Comparison of ENCODE assay signal across 24 cellular contexts in the genomic region with DNA sequence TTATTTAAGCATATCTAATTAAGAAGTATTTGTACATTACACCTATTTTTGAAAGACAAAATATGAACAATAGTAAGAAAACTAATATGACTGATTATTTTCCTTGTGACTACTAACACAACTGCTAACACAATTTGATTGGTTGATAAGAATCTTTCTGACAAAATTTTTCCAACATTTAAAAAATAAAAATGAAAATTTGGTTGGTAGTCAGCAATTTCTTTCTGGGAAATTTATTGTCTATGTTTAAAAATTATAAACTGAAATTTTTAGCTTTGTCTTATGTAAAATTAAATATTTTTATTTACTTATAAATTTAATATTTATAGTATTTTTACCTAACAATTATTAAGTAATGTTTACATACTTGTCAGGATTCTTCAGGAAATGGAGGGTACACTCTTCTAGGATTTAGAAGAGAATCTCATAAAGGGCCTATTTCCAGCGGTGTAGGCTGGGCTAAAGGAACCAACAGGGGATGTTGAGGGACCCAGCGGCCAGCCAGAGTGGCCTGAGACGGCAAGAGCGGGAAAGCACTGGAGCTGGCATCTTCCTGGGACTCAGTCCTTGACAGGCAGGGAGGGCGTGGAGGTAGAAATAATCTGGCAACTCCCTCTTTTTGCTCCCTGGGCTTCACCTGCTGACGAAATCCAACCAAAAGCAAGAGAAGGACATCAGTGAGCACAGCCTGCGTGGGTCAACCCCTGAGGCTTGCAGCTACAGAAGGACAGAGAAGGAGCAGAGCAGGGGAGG. TPM values are rescaled to one million over a fixed set of nuclear protein-coding genes. Genes with fewer than 3 reads are reported as not detected.
A peak's percentile ranks its signal among the peaks of the same experiment; 100 is the strongest.
DNase-seq lines count a peak whose midpoint lies in the region; ATAC-seq, FAIRE-seq and TF ChIP-seq lines count a peak whose summit lies in the region.
"Had no signal": no experiment of that assay in that cellular context is flagged by ENCODE, and none has a peak within 500 bp of the region (broad histone marks: within the 10 kb centered on the region; RNA-seq: fewer than 3 reads in every experiment).

No MANE protein-coding gene starts in this region.

- peak overlapping the region; percentile 36 for H2BK120ac ChIP-seq in trophoblast cell (ENCODE audit: insufficient read depth, low read length, poor library complexity)

- H3K4me3 ChIP-seq in trophoblast cell (ENCODE audit: low read depth, low read length) (no peak overlapping the region), A673 (ENCODE audit: low read depth, low read length, poor library complexity, severe bottlenecking) (no peak overlapping the region)
- H3K4me3 ChIP-seq: SJSA1 had no signal

- intact Hi-C loops in A673 (cut with micrococcal nuclease; ENCODE audit: unreplicated experiment): no loop called here

- H3K79me2 ChIP-seq in trophoblast cell (ENCODE audit: control insufficient read depth, insufficient read depth, low read length, poor library complexity): peaks cover 3% of the 10 kb centered on the region

- no peak overlapping the region for H3K4me2 ChIP-seq in trophoblast cell (ENCODE audit: low read length)
- H3K4me2 ChIP-seq: KMS-11 had no signal

- CTCF ChIA-PET in A673 (lab: Charles Lee): no interaction called here

- POLR2A ChIA-PET in A673 (lab: Charles Lee; ENCODE audit: low non-redundant PET): no interaction called here

- no peak overlapping the region for H4K8ac ChIP-seq in trophoblast cell (ENCODE audit: low read depth, low read length)

- H3K27ac Mint-ChIP-seq in activated naive CD8-positive, alpha-beta T cell treated with anti-CD3 and anti-CD28 coated beads for 36 hours: peak overlapping the region; percentile 56
- no peak overlapping the region for H3K27ac Mint-ChIP-seq in activated naive CD8-positive, alpha-beta T cell treated with anti-CD3 and anti-CD28 coated beads, Interleukin-2, amount 50 U/mL, for 24 hours
- H3K27ac Mint-ChIP-seq: CD8-positive, alpha-beta memory T cell; HFFc6 had no signal

- H3K79me1 ChIP-seq in trophoblast cell (ENCODE audit: low read length): peaks cover 10% of the 10 kb centered on the region

- no peak overlapping the region for H4K12ac ChIP-seq in trophoblast cell (ENCODE audit: low read depth, low read length)

- FAIRE-seq in TTC549 (lab: Jason Lieb, UNC) (peak; percentile 7), frontal cortex (lab: Jason Lieb, UNC) (peak; percentile 92)
- FAIRE-seq: H54 had no signal

- peaks cover 1% of the 10 kb centered on the region for H3K36me3 Mint-ChIP-seq in activated naive CD8-positive, alpha-beta T cell treated with anti-CD3 and anti-CD28 coated beads for 36 hours
- H3K36me3 Mint-ChIP-seq in activated naive CD8-positive, alpha-beta T cell treated with anti-CD3 and anti-CD28 coated beads, Interleukin-2, amount 50 U/mL, for 24 hours (ENCODE audit: low read depth): peaks cover 4% of the 10 kb centered on the region

- H3K9me3 ChIP-seq in trophoblast cell (ENCODE audit: insufficient read depth, low read depth, low read length): no peaks in the 10 kb centered on the region
- H3K9me3 ChIP-seq in A673 (ENCODE audit: low read depth, low read length, poor library complexity, severe bottlenecking): no peaks in the 10 kb centered on the region
- H3K9me3 ChIP-seq: SJSA1 had no signal

- no TSS peak for BruUV-seq in A673 (replicated peaks; lab: Mats Ljungman, UMichigan)

- H3K4me1 ChIP-seq in trophoblast cell (ENCODE audit: control insufficient read depth in 1 of 2, insufficient read depth in 2 of 2, low read length in 2 of 2): peaks cover 6 to 12% of the 10 kb centered on the region in 2 experiments
- H3K4me1 ChIP-seq in A673 (ENCODE audit: insufficient read depth, low read length, poor library complexity, severe bottlenecking): no peaks in the 10 kb centered on the region
- H3K4me1 ChIP-seq: SJSA1 had no signal

- ATAC-seq in activated naive CD8-positive, alpha-beta T cell treated with anti-CD3 and anti-CD28 coated beads, Interleukin-2, amount 50 U/mL, for 24 hours: no peak
- ATAC-seq: Panc1 had no signal

- H2AFZ ChIP-seq in trophoblast cell (ENCODE audit: insufficient read depth, low read length, poor library complexity): no peak overlapping the region

- H3K27ac ChIP-seq in trophoblast cell (ENCODE audit: low read depth, low read length): no peak overlapping the region
- H3K27ac ChIP-seq in A673 (ENCODE audit: low read depth, low read length, poor library complexity, severe bottlenecking): no peak overlapping the region
- H3K27ac ChIP-seq: C4-2B, KMS-11, SJSA1 had no signal

- peak overlapping the region; percentile 51 for H3K18ac ChIP-seq in trophoblast cell (ENCODE audit: low read length)

- no peak overlapping the region for H3K9ac ChIP-seq in trophoblast cell (ENCODE audit: low read length)
- H3K9ac ChIP-seq: KMS-11 had no signal

- H3K4me1 Mint-ChIP-seq in activated naive CD8-positive, alpha-beta T cell treated with anti-CD3 and anti-CD28 coated beads for 36 hours: peaks cover under 1% of the 10 kb centered on the region
- no peaks in the 10 kb centered on the region for H3K4me1 Mint-ChIP-seq in activated naive CD8-positive, alpha-beta T cell treated with anti-CD3 and anti-CD28 coated beads, Interleukin-2, amount 50 U/mL, for 24 hours
- H3K4me1 Mint-ChIP-seq: CD8-positive, alpha-beta memory T cell had no signal

- no peak overlapping the region for H3K4me3 Mint-ChIP-seq in activated naive CD8-positive, alpha-beta T cell treated with anti-CD3 and anti-CD28 coated beads for 36 hours
- no peak overlapping the region for H3K4me3 Mint-ChIP-seq in activated naive CD8-positive, alpha-beta T cell treated with anti-CD3 and anti-CD28 coated beads, Interleukin-2, amount 50 U/mL, for 24 hours
- H3K4me3 Mint-ChIP-seq: CD8-positive, alpha-beta memory T cell; HFFc6 had no signal

- no peak for DNase-seq in activated naive CD8-positive, alpha-beta T cell treated with anti-CD3 and anti-CD28 coated beads for 36 hours
- DNase-seq in activated naive CD8-positive, alpha-beta T cell treated with anti-CD3 and anti-CD28 coated beads, Interleukin-2, amount 50 U/mL, for 24 hours: no peak
- DNase-seq in frontal cortex (ENCODE audit: low spot score in 2 of 2) (no peak), trophoblast cell (peak; percentile 66 to 81), D341Med (ENCODE audit: low spot score) (no peak), A673 (ENCODE audit: low spot score) (no peak)
- DNase-seq in NK-92 treated with Interleukin-12 subunit alpha and Interleukin-12 subunit beta, amount 100 ng/mL, for 24 hours (lab: John Stamatoyannopoulos, UW): no peak
- DNase-seq: 8988T; Calu3; CD8-positive, alpha-beta memory T cell; GF-D8; HFFc6; NCI-H1105; NCI-H146; NCI-H2029; NCI-H2227 treated with DMSO at 0.1 percent for 48 hours; NCI-H510A treated with DMSO at 0.1 percent for 48 hours; NCI-H748 treated with DMSO at 0.1 percent for 48 hours had no signal

- H3K36me3 ChIP-seq in trophoblast cell (ENCODE audit: control insufficient read depth in 1 of 2, insufficient read depth in 2 of 2, low read length in 2 of 2): peaks cover 0 to 2% of the 10 kb centered on the region in 2 experiments
- no peaks in the 10 kb centered on the region for H3K36me3 ChIP-seq in A673 (ENCODE audit: insufficient read depth, low read length, poor library complexity, severe bottlenecking)
- H3K36me3 ChIP-seq: SJSA1 had no signal

- H3K4ac ChIP-seq in trophoblast cell (ENCODE audit: low read depth, low read length): no peak overlapping the region

- H3K9me3 Mint-ChIP-seq in activated naive CD8-positive, alpha-beta T cell treated with anti-CD3 and anti-CD28 coated beads for 36 hours: no peaks in the 10 kb centered on the region
- no peaks in the 10 kb centered on the region for H3K9me3 Mint-ChIP-seq in activated naive CD8-positive, alpha-beta T cell treated with anti-CD3 and anti-CD28 coated beads, Interleukin-2, amount 50 U/mL, for 24 hours
- H3K9me3 Mint-ChIP-seq: CD8-positive, alpha-beta memory T cell; HFFc6 had no signal

- no peak overlapping the region for H3K14ac ChIP-seq in trophoblast cell (ENCODE audit: low read length)

- peak overlapping the region; percentile 89 for H2BK12ac ChIP-seq in trophoblast cell (ENCODE audit: low read length)

- no CpG with 5 or more reads among the region's 7 CpGs for WGBS in trophoblast cell (ENCODE audit: extremely low coverage, insufficient coverage, insufficient read length)

- H3K27me3 ChIP-seq in trophoblast cell (ENCODE audit: insufficient read depth, low read length): no peaks in the 10 kb centered on the region
- no peaks in the 10 kb centered on the region for H3K27me3 ChIP-seq in A673 (replicated peaks; ENCODE audit: insufficient read depth, low read depth, low read length, poor library complexity)
- H3K27me3 ChIP-seq: SJSA1 had no signal

- no peaks in the 10 kb centered on the region for H3K27me3 Mint-ChIP-seq in activated naive CD8-positive, alpha-beta T cell treated with anti-CD3 and anti-CD28 coated beads for 36 hours
- no peaks in the 10 kb centered on the region for H3K27me3 Mint-ChIP-seq in activated naive CD8-positive, alpha-beta T cell treated with anti-CD3 and anti-CD28 coated beads, Interleukin-2, amount 50 U/mL, for 24 hours
- H3K27me3 Mint-ChIP-seq: CD8-positive, alpha-beta memory T cell had no signal

- TF ChIP-seq CTCF in A673 (conservative IDR thresholded peaks at IDR 0.05; ENCODE audit: low read depth, low read length): no peak

- H2BK5ac ChIP-seq in trophoblast cell (ENCODE audit: low read depth, low read length, poor library complexity): peak overlapping the region; percentile 39

- no peak overlapping the region for H3K23ac ChIP-seq in trophoblast cell (ENCODE audit: low read length)

- H2AK5ac ChIP-seq in trophoblast cell (ENCODE audit: low read length): peak overlapping the region; percentile 91

- peak overlapping the region; percentile 77 for H4K91ac ChIP-seq in trophoblast cell (ENCODE audit: low read depth, low read length)

RNA-seq across cellular contexts. Expression of gene FAM120A, which starts 14.7 kb away (rescaled TPM):
- 100 to 1,000 TPM; 121 TPM for total RNA-seq in activated naive CD8-positive, alpha-beta T cell treated with anti-CD3 and anti-CD28 coated beads for 36 hours
- total RNA-seq in frontal cortex (67.7 TPM), A673 (2021) (76.4 and 91.0 TPM in 2 replicates)
- polyA plus RNA-seq in trophoblast cell (2013): 74.8 and 75.7 TPM in 2 replicates

RNA-seq across cellular contexts. Expression of gene FAM120AOS, which starts 16.6 kb away (rescaled TPM):
- total RNA-seq in activated naive CD8-positive, alpha-beta T cell treated with anti-CD3 and anti-CD28 coated beads for 36 hours: 10 to 100 TPM; 46.1 to 46.5 TPM
- 24.1 TPM for total RNA-seq in frontal cortex
- polyA plus RNA-seq in trophoblast cell (2013): 40.6 and 41.6 TPM in 2 replicates
- 34.5 and 35.8 TPM in 2 replicates for total RNA-seq in A673 (2021)

Comparison
In these comparisons a context has a peak if more than half of its experiments do, and no peak if none do; other contexts are left out.
1. DNase-seq: peak in trophoblast cell (2 of 2); none in activated naive CD8-positive, alpha-beta T cell treated with anti-CD3 and anti-CD28 coated beads for 36 hours (single experiment), activated naive CD8-positive, alpha-beta T cell treated with anti-CD3 and anti-CD28 coated beads, Interleukin-2, amount 50 U/mL, for 24 hours (single experiment), frontal cortex (0 of 2), NK-92 treated with Interleukin-12 subunit alpha and Interleukin-12 subunit beta, amount 100 ng/mL, for 24 hours (single experiment), D341Med (single experiment) and A673 (single experiment).